ENCODE assay signal across 11 cellular contexts in the genomic region with DNA sequence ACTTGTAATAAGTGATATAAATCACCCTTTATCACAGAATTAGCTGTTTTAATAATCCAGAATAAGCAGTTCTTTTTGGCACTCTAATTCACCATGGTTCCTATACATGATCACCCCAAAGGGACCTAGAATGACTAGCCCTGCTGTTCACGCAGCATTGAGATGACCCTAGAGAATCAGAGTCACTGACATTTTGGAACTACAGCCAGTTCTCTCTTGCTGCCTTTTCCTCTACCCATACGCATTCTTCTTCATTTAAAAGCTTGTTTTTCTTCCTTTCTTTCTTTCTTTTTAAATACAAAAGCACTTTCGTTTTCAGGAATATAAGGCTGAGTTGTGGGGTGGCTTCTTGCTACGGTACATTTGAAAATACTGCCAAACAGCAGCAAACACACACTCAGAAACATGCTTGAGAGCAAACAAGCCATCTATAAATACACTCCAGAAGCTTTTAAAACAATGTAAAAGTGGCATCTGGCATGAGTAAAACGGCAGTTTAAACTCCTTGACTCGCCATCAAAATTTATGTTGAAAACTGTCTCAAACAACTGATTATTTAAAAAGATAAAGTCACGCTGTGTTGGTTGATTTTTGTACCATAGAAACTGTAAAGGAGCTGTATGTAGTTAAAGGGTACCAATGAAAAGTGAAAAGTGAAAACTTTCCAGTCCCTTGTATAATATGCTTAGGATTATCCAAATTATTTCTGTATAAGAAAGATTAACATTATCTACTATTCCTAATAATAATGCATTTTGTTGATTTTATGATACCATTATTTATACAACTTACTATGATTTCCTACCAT.
DNase-seq lines count a peak whose midpoint lies in the region; ATAC-seq, FAIRE-seq and TF ChIP-seq lines count a peak whose summit lies in the region.
"Had no signal": no experiment of that assay in that cellular context is flagged by ENCODE, and none has a peak within 500 bp of the region (broad histone marks: within the 10 kb centered on the region; RNA-seq: fewer than 3 reads in every experiment).

No MANE protein-coding gene starts in this region.

- H3K4me2 ChIP-seq in OCI-LY3 (ENCODE audit: low read length): peak overlapping the region; percentile 49

- no peaks in the 10 kb centered on the region for H3K79me2 ChIP-seq in OCI-LY3 (ENCODE audit: low read length)

- no peak for TF ChIP-seq EP300 in gastroesophageal sphincter (IDR thresholded peaks at IDR 0.05)

- ATAC-seq in gastroesophageal sphincter: no peak
- ATAC-seq: Panc1 had no signal

- H3K27ac ChIP-seq in OCI-LY3 (ENCODE audit: low read length) (no peak overlapping the region), gastroesophageal sphincter (peak overlapping the region in 3 of 4 donors; percentile 34 to 61 (median 53)), skeletal muscle tissue (ENCODE audit: low read depth, low read length) (no peak overlapping the region), small intestine (ENCODE audit: low read depth in 1 of 2, low read length in 1 of 2) (no peak overlapping the region)
- H3K27ac ChIP-seq in effector memory CD4-positive, alpha-beta T cell (ENCODE audit: insufficient read depth, low read length, poor library complexity, severe bottlenecking): no peak overlapping the region

- H3K4me1 ChIP-seq in OCI-LY3 (ENCODE audit: low read length) (no peaks in the 10 kb centered on the region), gastroesophageal sphincter (peaks cover 0 to 30% (median 2%) of the 10 kb centered on the region in 3 donors), skeletal muscle tissue (ENCODE audit: control insufficient read depth in 3 of 3, insufficient read depth in 3 of 3, low read length in 3 of 3) (no peaks in the 10 kb centered on the region), small intestine (ENCODE audit: control insufficient read depth in 2 of 2, insufficient read depth in 1 of 2, low read depth in 1 of 2, low read length in 1 of 2) (no peaks in the 10 kb centered on the region)
- H3K4me1 ChIP-seq in effector memory CD4-positive, alpha-beta T cell (ENCODE audit: control insufficient read depth, insufficient read depth, low read length, poor library complexity, severe bottlenecking): no peaks in the 10 kb centered on the region

- no peak for TF ChIP-seq POLR2A in gastroesophageal sphincter (IDR thresholded peaks at IDR 0.05)

- H3K9me3 ChIP-seq in OCI-LY3 (ENCODE audit: insufficient read depth, low read length) (no peaks in the 10 kb centered on the region), gastroesophageal sphincter (no peaks in the 10 kb centered on the region), skeletal muscle tissue (ENCODE audit: control insufficient read depth in 3 of 3, low read length in 3 of 3) (no peaks in the 10 kb centered on the region), small intestine (ENCODE audit: control insufficient read depth, low read depth) (no peaks in the 10 kb centered on the region)
- no peaks in the 10 kb centered on the region for H3K9me3 ChIP-seq in effector memory CD4-positive, alpha-beta T cell (ENCODE audit: control insufficient read depth, low read length)

- peak overlapping the region; percentile 52 for H3K4me3 ChIP-seq in OCI-LY3 (ENCODE audit: low read length)
- peak overlapping the region; percentile 35 to 38 for H3K4me3 ChIP-seq in gastroesophageal sphincter
- H3K4me3 ChIP-seq in skeletal muscle tissue (ENCODE audit: low read length in 3 of 3): peak overlapping the region; percentile 36 to 64 (median 55)
- H3K4me3 ChIP-seq in small intestine (ENCODE audit: low read depth in 1 of 2, low read length in 2 of 2): no peak overlapping the region
- no peak overlapping the region for H3K4me3 ChIP-seq in effector memory CD4-positive, alpha-beta T cell (ENCODE audit: insufficient read depth, low read depth, low read length, poor library complexity, severe bottlenecking)

- H4K20me1 ChIP-seq in OCI-LY3 (ENCODE audit: insufficient read depth, low read length): no peaks in the 10 kb centered on the region

- H3K27me3 ChIP-seq in OCI-LY3 (ENCODE audit: low read depth, low read length) (no peaks in the 10 kb centered on the region), gastroesophageal sphincter (no peaks in the 10 kb centered on the region), skeletal muscle tissue (ENCODE audit: control insufficient read depth in 3 of 3, insufficient read depth in 3 of 3, low read length in 3 of 3) (no peaks in the 10 kb centered on the region), small intestine (ENCODE audit: control insufficient read depth in 2 of 2, insufficient read depth in 2 of 2, low read length in 2 of 2) (no peaks in the 10 kb centered on the region)
- H3K27me3 ChIP-seq in effector memory CD4-positive, alpha-beta T cell (replicated peaks; ENCODE audit: control insufficient read depth, insufficient read depth, low read length, poor library complexity, severe bottlenecking): no peaks in the 10 kb centered on the region

- TF ChIP-seq CTCF in OCI-LY3 (IDR thresholded peaks at IDR 0.05; ENCODE audit: low read depth, low read length) (no peak), gastroesophageal sphincter (IDR thresholded peaks at IDR 0.05) (no peak)

- H3K9ac ChIP-seq in OCI-LY3 (ENCODE audit: low read length): peak overlapping the region; percentile 8; the same call in 1 of the 2 replicates
- H3K9ac ChIP-seq in skeletal muscle tissue (ENCODE audit: low read depth in 1 of 3, low read length in 3 of 3): peak overlapping the region; percentile 30 to 48 (median 39)

- no peaks in the 10 kb centered on the region for H3K36me3 ChIP-seq in OCI-LY3 (replicated peaks; ENCODE audit: low read depth, low read length)
- no peaks in the 10 kb centered on the region for H3K36me3 ChIP-seq in gastroesophageal sphincter
- H3K36me3 ChIP-seq in skeletal muscle tissue (ENCODE audit: control insufficient read depth in 3 of 3, insufficient read depth in 3 of 3, low read length in 3 of 3): no peaks in the 10 kb centered on the region
- no peaks in the 10 kb centered on the region for H3K36me3 ChIP-seq in small intestine (ENCODE audit: control insufficient read depth in 2 of 2, insufficient read depth in 2 of 2, low read length in 2 of 2)
- no peaks in the 10 kb centered on the region for H3K36me3 ChIP-seq in effector memory CD4-positive, alpha-beta T cell (ENCODE audit: control insufficient read depth, insufficient read depth, low read length)

- WGBS in gastroesophageal sphincter (ENCODE audit: low coverage in 1 of 2), 2 donors: 4 to 9% methylated on average over 6 to 7 of the region's 7 CpGs
- 27 to 31% (median 31%) methylated on average over 7 of the region's 7 CpGs for whole genome bisulfite sequencing in small intestine, 3 donors

- no peak for FAIRE-seq in small intestine (lab: Jason Lieb, UNC)
- FAIRE-seq: A204.1 had no signal

- peak overlapping the region; percentile 88 for H2AFZ ChIP-seq in OCI-LY3 (ENCODE audit: low read depth, low read length)

- DNase-seq in DMS79 (lab: John Stamatoyannopoulos, UW) (peak; percentile 8), DMS79 treated with DMSO at 0.1 percent for 48 hours (lab: John Stamatoyannopoulos, UW) (no peak), small intestine (no peak), AG08396 (ENCODE audit: low spot score) (no peak)
- DNase-seq in effector memory CD4-positive, alpha-beta T cell: no peak
- DNase-seq: head of caudate nucleus had no signal

Comparison
In these comparisons a context has a peak if more than half of its experiments do, and no peak if none do; other contexts are left out.
1. H3K27ac ChIP-seq: peak in gastroesophageal sphincter (3 of 4); none in OCI-LY3 (single experiment), skeletal muscle tissue (single experiment), small intestine (0 of 2) and effector memory CD4-positive, alpha-beta T cell (single experiment).
2. H3K4me3 ChIP-seq: peak in OCI-LY3 (single experiment), gastroesophageal sphincter (2 of 2) and skeletal muscle tissue (3 of 3); none in small intestine (0 of 2) and effector memory CD4-positive, alpha-beta T cell (single experiment).